In the genomic region with DNA sequence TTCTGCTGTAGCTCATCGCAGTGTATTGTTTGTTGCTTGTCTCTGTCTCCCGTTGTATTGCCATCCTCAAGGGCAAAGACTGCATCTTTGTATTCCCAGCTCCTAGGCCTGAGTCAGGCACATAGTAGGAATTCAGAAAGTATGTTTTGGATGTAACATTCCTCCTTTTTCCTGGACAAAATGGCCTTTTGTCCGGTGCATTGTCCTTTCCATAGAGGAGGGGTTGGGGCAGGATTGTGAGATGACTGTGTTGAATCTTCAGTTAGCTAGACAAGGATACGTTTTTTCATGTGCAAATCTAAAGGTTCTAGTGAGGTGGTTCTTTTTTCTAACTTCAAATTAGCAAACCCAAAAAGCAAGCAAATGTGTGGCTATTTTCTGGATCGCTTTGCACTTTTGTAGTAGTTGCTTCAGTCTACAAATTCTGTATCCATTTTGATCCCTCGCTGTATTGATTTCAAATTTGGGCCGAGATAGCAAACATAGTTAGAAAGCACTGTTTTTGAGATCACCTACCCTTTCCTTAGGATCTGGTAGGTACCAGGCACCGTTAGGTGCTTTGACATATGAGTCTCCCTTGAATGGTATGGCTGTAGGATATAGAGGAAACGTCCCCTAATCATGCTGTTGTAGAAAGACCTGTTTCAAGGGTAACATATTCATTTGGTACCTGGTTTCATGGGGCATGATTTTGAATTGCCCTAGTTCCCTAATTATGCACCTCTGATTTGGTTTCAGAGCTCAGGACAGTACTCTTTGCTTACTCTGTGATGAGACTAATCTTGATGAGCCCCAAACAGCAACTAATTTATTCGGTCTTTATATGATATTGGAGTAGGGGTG, we compare ENCODE assay signal across 7 cellular contexts. TPM values are rescaled to one million over a fixed set of nuclear protein-coding genes. Genes with fewer than 3 reads are reported as not detected.
DNase-seq lines count a peak whose midpoint lies in the region; ATAC-seq and TF ChIP-seq lines count a peak whose summit lies in the region.

No MANE protein-coding gene starts in this region.

- peak; percentile 7 for DNase-seq in HCT116 (ENCODE audit: low read depth, low spot score)
- DNase-seq in hepatocyte (ENCODE audit: low spot score), result no peak
- DNase-seq in spleen, result no peak
- DNase-seq in DMS114 treated with DMSO at 0.1 percent for 48 hours (lab: John Stamatoyannopoulos, UW; ENCODE audit: unreplicated experiment), result no peak
- no peak for DNase-seq in body of pancreas

- H3K36me3 ChIP-seq in HCT116 (ENCODE audit: control insufficient read depth in 1 of 2, insufficient read depth in 2 of 2, low read length in 2 of 2) (peaks cover 11 to 33% of the 10 kb centered on the region in 2 experiments), hepatocyte (replicated peaks; ENCODE audit: insufficient read depth, low read depth) (no peaks in the 10 kb centered on the region), spleen (peaks cover 0 to 51% (median 27%) of the 10 kb centered on the region in 6 donors), body of pancreas (replicated peaks in 1 of 2; ENCODE audit: insufficient read depth in 1 of 2, low read depth in 2 of 2) (peaks cover 2 to 4% of the 10 kb centered on the region in 2 donors)

- 52% methylated on average over 10 of the region's 10 CpGs for WGBS in hepatocyte (ENCODE audit: low lambda C conversion rate, missing lambda C conversion rate)
- 49 to 57% (median 54%) methylated on average over 10 of the region's 10 CpGs for WGBS in spleen, 5 donors
- 35% methylated on average over 10 of the region's 10 CpGs for WGBS in body of pancreas, 2 donors

- no peak for TF ChIP-seq POLR2A in HCT116 (IDR thresholded peaks at IDR 0.05; ENCODE audit: borderline replicate concordance, extremely low read depth, insufficient read depth, insufficient read length)
- TF ChIP-seq POLR2A in spleen (IDR thresholded peaks at IDR 0.05), result no peak
- no peak for TF ChIP-seq POLR2A in body of pancreas (IDR thresholded peaks at IDR 0.05)

- peak overlapping the region; percentile 79 for H3K4me2 ChIP-seq in HCT116 (ENCODE audit: low read length)
- H3K4me2 ChIP-seq in hepatocyte, result peak overlapping the region; percentile 89

- POLR2A ChIA-PET in HCT116 (lab: Charles Lee), result interaction anchor here (1.5 to 1.9 kb wide), 3 partner anchors 59 to 160 kb away, joined by 5 to 7 read pairs (median 6); a partner anchor contains a TSS

- TF ChIP-seq CTCF in HCT116 (IDR thresholded peaks at IDR 0.05 in 2 of 3, conservative IDR thresholded peaks at IDR 0.05 in 1 of 3; ENCODE audit: borderline replicate concordance in 1 of 3, insufficient read depth in 1 of 3, low read depth in 2 of 3, low read length in 2 of 3), result 0 out of 6 replicates have a peak, but pooled peaks of 1 of the 3 experiments have one; percentile 2
- TF ChIP-seq CTCF in WI38 (IDR thresholded peaks at IDR 0.05; ENCODE audit: low read depth, low read length), result no peak
- no peak for TF ChIP-seq CTCF in hepatocyte (IDR thresholded peaks at IDR 0.05; ENCODE audit: poor library complexity)
- TF ChIP-seq CTCF in spleen (IDR thresholded peaks at IDR 0.05 in 8 of 11, conservative IDR thresholded peaks at IDR 0.05 in 3 of 11), result no peak
- no peak for TF ChIP-seq CTCF in body of pancreas (IDR thresholded peaks at IDR 0.05)

- ATAC-seq in HCT116 (no peak), body of pancreas (no peak), GM18861 (IDR thresholded peaks at IDR 0.05; ENCODE audit: unreplicated experiment) (no peak)

- H4K20me1 ChIP-seq in HCT116 (ENCODE audit: insufficient read depth) (no peaks in the 10 kb centered on the region; the same call in 1 of the 2 replicates), hepatocyte (ENCODE audit: insufficient read depth, poor library complexity, severe bottlenecking) (peaks cover 6% of the 10 kb centered on the region)

- H3K9me2 ChIP-seq in HCT116 (ENCODE audit: insufficient read depth) (no peaks in the 10 kb centered on the region), hepatocyte (replicated peaks; ENCODE audit: insufficient read depth) (no peaks in the 10 kb centered on the region)

- peak overlapping the region; percentile 73 for H3K27ac ChIP-seq in HCT116 (ENCODE audit: low read depth, low read length)
- H3K27ac ChIP-seq in hepatocyte, result peak overlapping the region; percentile 96
- H3K27ac ChIP-seq in spleen, result peak overlapping the region in 3 of 8 donors; percentile 87 to 89 (median 89)
- no peak overlapping the region for H3K27ac ChIP-seq in body of pancreas

- H3K9me3 ChIP-seq in HCT116 (ENCODE audit: control insufficient read depth in 1 of 2, insufficient read depth in 1 of 2, low read depth in 1 of 2, low read length in 2 of 2), result peaks cover 0 to 6% of the 10 kb centered on the region in 2 experiments; a peak in 1 of 4 replicates
- no peaks in the 10 kb centered on the region for H3K9me3 ChIP-seq in hepatocyte (ENCODE audit: low read depth)
- no peaks in the 10 kb centered on the region for H3K9me3 ChIP-seq in spleen
- H3K9me3 ChIP-seq in body of pancreas, result no peaks in the 10 kb centered on the region

- peak overlapping the region; percentile 97 for H3K9ac ChIP-seq in HCT116 (ENCODE audit: low read length)

- intact Hi-C loops in HCT116 (cut with micrococcal nuclease) (loop anchor here (5.0 kb wide), 1 partner anchor 159 kb away; a partner anchor contains a TSS), spleen (cut with DNase I; ENCODE audit: low total_unique reads) (no loop called here), body of pancreas (cut with DNase I) (no loop called here)

- RAD21 ChIA-PET in HCT116 (lab: Charles Lee; ENCODE audit: low non-redundant PET in 1 of 2, low total read pairs in 2 of 2, uncharacterized antibody in 2 of 2, unreplicated experiment in 2 of 2), result no interaction called here

- no peak overlapping the region for H2AFZ ChIP-seq in HCT116 (ENCODE audit: low read depth, low read length, poor library complexity, severe bottlenecking)
- peak overlapping the region; percentile 91 for H2AFZ ChIP-seq in hepatocyte

- H3K4me3 ChIP-seq in HCT116 (replicated peaks in 1 of 2; ENCODE audit: low read depth in 1 of 2, low read length in 2 of 2) (peak overlapping the region; percentile 94 to 97), WI38 (ENCODE audit: low read depth, low read length) (peak overlapping the region; percentile 95), hepatocyte (peak overlapping the region; percentile 84), spleen (peak overlapping the region; percentile 52 to 99 (median 87)), body of pancreas (peak overlapping the region in 1 of 2 donors; percentile 79)

- H3K4me1 ChIP-seq in HCT116 (ENCODE audit: control insufficient read depth in 1 of 2, insufficient read depth in 2 of 2, low read length in 2 of 2) (peaks cover 7 to 21% of the 10 kb centered on the region in 2 experiments), hepatocyte (ENCODE audit: insufficient read depth) (peaks cover 12% of the 10 kb centered on the region), spleen (peaks cover 18 to 64% (median 37%) of the 10 kb centered on the region in 6 donors), body of pancreas (peaks cover 13% of the 10 kb centered on the region)

- BruUV-seq in HCT116 (replicated peaks; lab: Mats Ljungman, UMichigan), result no TSS peak

- peaks cover 60% of the 10 kb centered on the region for H3K79me2 ChIP-seq in HCT116 (ENCODE audit: insufficient read depth, low read length)
- H3K79me2 ChIP-seq in hepatocyte, result peaks cover 61% of the 10 kb centered on the region

- no peaks in the 10 kb centered on the region for H3K27me3 ChIP-seq in HCT116 (ENCODE audit: insufficient read depth, low read length)
- no peaks in the 10 kb centered on the region for H3K27me3 ChIP-seq in hepatocyte
- no peaks in the 10 kb centered on the region for H3K27me3 ChIP-seq in spleen (replicated peaks in 1 of 7)
- H3K27me3 ChIP-seq in body of pancreas, result no peaks in the 10 kb centered on the region

- TF ChIP-seq RAD21 in HCT116 (IDR thresholded peaks at IDR 0.05; ENCODE audit: low read depth), result no peak

- CTCF ChIA-PET in HCT116 (lab: Charles Lee), result no interaction called here

TF ChIP-seq in HCT116, 20 proteins besides CTCF, POLR2A, EP300 and RAD21:
- no peak for TF ChIP-seq EZH2phosphoT487 (IDR thresholded peaks at IDR 0.05; ENCODE audit: borderline replicate concordance)
- TF ChIP-seq, protein P1, sequence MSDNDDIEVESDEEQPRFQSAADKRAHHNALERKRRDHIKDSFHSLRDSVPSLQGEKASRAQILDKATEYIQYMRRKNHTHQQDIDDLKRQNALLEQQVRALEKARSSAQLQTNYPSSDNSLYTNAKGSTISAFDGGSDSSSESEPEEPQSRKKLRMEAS (IDR thresholded peaks at IDR 0.05), result 0 out of 2 replicates have a peak, but pooled peaks have one; percentile 12
- no peak for TF ChIP-seq SP1 (IDR thresholded peaks at IDR 0.05; ENCODE audit: low read depth)
- 0 out of 2 replicates have a peak, but pooled peaks have one; percentile 16 for TF ChIP-seq SIN3A (IDR thresholded peaks at IDR 0.05; ENCODE audit: low read depth)
- 0 out of 2 replicates have a peak, but pooled peaks have one; percentile 46 for TF ChIP-seq CBX3 (IDR thresholded peaks at IDR 0.05; ENCODE audit: low read depth)

RNA-seq across cellular contexts. Expression of a gene that starts 1.2 kb away (rescaled TPM):
- 57.4 TPM for total RNA-seq in HCT116 (2021; ENCODE audit: unreplicated experiment)
- polyA plus RNA-seq in HCT116 (2012), result 49.0 and 50.0 TPM in 2 replicates
- total RNA-seq in hepatocyte, result 38.7 and 42.8 TPM in 2 replicates
- polyA plus RNA-seq in hepatocyte, result 9.3 and 13.0 TPM in 2 replicates
- total RNA-seq in spleen, result 10 to 100 TPM; 24.7 to 39.1 (median 30.1) TPM
- polyA plus RNA-seq in spleen, result 10 to 100 TPM; 22.5 to 33.8 (median 29.1) TPM
- 10 to 100 TPM in 1 of 2 donors, 1 to 10 TPM in 1; 8.9 to 11.2 TPM for total RNA-seq in body of pancreas

RNA-seq across cellular contexts. Expression of a gene that starts 40.6 kb away (rescaled TPM):
- 8.0 TPM for total RNA-seq in HCT116 (2021; ENCODE audit: unreplicated experiment)
- polyA plus RNA-seq in HCT116 (2012), result 12.3 and 12.4 TPM in 2 replicates
- 0.24 and 1.2 TPM in 2 replicates for total RNA-seq in hepatocyte
- 1.1 TPM in 1 of 2 replicates, not detected in the other for polyA plus RNA-seq in hepatocyte
- total RNA-seq in spleen, result 100 to 1,000 TPM; 166 to 433 (median 273) TPM
- 100 to 1,000 TPM in 1 of 3 donors, 10 to 100 TPM in 2; 82.4 to 122 (median 88.8) TPM for polyA plus RNA-seq in spleen
- total RNA-seq in body of pancreas, result 10 to 100 TPM in 1 of 2 donors, 1 to 10 TPM in 1; 4.6 to 21.0 TPM

RNA-seq across cellular contexts. Expression of a gene that starts 58.8 kb away (rescaled TPM):
- total RNA-seq in HCT116 (2021; ENCODE audit: unreplicated experiment), result 27.6 TPM
- 9.3 and 11.3 TPM in 2 replicates for polyA plus RNA-seq in HCT116 (2012)
- total RNA-seq in hepatocyte, result 73.2 and 84.0 TPM in 2 replicates
- 55.0 and 58.9 TPM in 2 replicates for polyA plus RNA-seq in hepatocyte
- total RNA-seq in spleen, result 10 to 100 TPM; 45.4 to 88.1 (median 54.0) TPM
- polyA plus RNA-seq in spleen, result 10 to 100 TPM; 17.7 to 33.2 (median 20.2) TPM
- total RNA-seq in body of pancreas, result 10 to 100 TPM; 22.6 to 26.7 TPM

Comparison
In these comparisons a context has a peak if more than half of its experiments do, and no peak if none do; other contexts are left out.
1. H3K27ac ChIP-seq: peak in HCT116 (single experiment) and hepatocyte (single experiment); none in body of pancreas (0 of 4).
2. RNA of a gene that starts 40.6 kb away (total RNA-seq): 166 to 433 TPM in spleen; 4.6 to 21.0 TPM in body of pancreas, 8.0 TPM in HCT116 (single experiment) and 0.24 to 1.2 TPM in hepatocyte; every median in the first group is over 4 times any median in the second.